ENCODE assay signal across 22 cellular contexts in genomic region chr11:86695391-86695790, GRCh38. TPM values are rescaled to one million over a fixed set of nuclear protein-coding genes. Genes with fewer than 3 reads are reported as not detected.
DNase-seq lines count a peak whose midpoint lies in the region; ATAC-seq, FAIRE-seq and TF ChIP-seq lines count a peak whose summit lies in the region.
"Had no signal": no experiment of that assay in that cellular context is flagged by ENCODE, and none has a peak within 500 bp of the region (broad histone marks: within the 10 kb centered on the region; RNA-seq: fewer than 3 reads in every experiment).

No MANE protein-coding gene starts in this region.

- no peak overlapping the region for H4K8ac ChIP-seq in mesenchymal stem cell (ENCODE audit: low read length)

- intact Hi-C loops in mammary epithelial cell (cut with micrococcal nuclease), result no loop called here
- intact Hi-C loops in left ventricle myocardium superior (cut with micrococcal nuclease), result no loop called here

- peak overlapping the region; percentile 37 for H4K91ac ChIP-seq in mesenchymal stem cell (ENCODE audit: low read length)

- no peak overlapping the region for H2BK15ac ChIP-seq in mesenchymal stem cell (ENCODE audit: low read depth, poor library complexity, severe bottlenecking)

- H2BK5ac ChIP-seq in mesenchymal stem cell (ENCODE audit: low read depth, low read length, poor library complexity, severe bottlenecking), result no peak overlapping the region

- BruUV-seq in mammary epithelial cell (replicated peaks; lab: Mats Ljungman, UMichigan), result no TSS peak

- H3K4ac ChIP-seq in mesenchymal stem cell (ENCODE audit: low read depth in 1 of 2, low read length in 2 of 2), result peak overlapping the region; percentile 15 to 87

- in situ Hi-C loops in mammary epithelial cell (cut with MboI; ENCODE audit: low sequenced_read_pairs in 2 of 2), result no loop called here

- no peaks in the 10 kb centered on the region for H3K9me3 Mint-ChIP-seq in stimulated activated naive CD8-positive, alpha-beta T cell treated with anti-CD3 and anti-CD28 coated beads, Interleukin-15, amount 100 ng/mL, for 72 hours
- H3K9me3 Mint-ChIP-seq: natural killer cell treated with Interleukin-12 subunit alpha and Interleukin-12 subunit beta and Interleukin-15 and Interleukin-18, amount 100 ng/mL, for 72 hours had no signal

- H3K9me3 ChIP-seq in mammary epithelial cell (replicated peaks; ENCODE audit: insufficient read depth, low read length) (no peaks in the 10 kb centered on the region), mesenchymal stem cell (ENCODE audit: control insufficient read depth, low read length) (no peaks in the 10 kb centered on the region), tibial nerve (no peaks in the 10 kb centered on the region)

- H3K27ac Mint-ChIP-seq in stimulated activated naive CD8-positive, alpha-beta T cell treated with anti-CD3 and anti-CD28 coated beads, Interleukin-15, amount 100 ng/mL, for 72 hours, result no peak overlapping the region
- H3K27ac Mint-ChIP-seq: activated CD4-positive, alpha-beta T cell treated with anti-CD3 and anti-CD28 coated beads for 36 hours; B cell; IgD-negative memory B cell; natural killer cell treated with Interleukin-12 subunit alpha and Interleukin-12 subunit beta and Interleukin-15 and Interleukin-18, amount 100 ng/mL, for 72 hours had no signal

- FAIRE-seq in HTR-8/SVneo (lab: Jason Lieb, UNC), result peak; percentile 83
- FAIRE-seq: colon, GM12878 had no signal

- H3K18ac ChIP-seq in mesenchymal stem cell (ENCODE audit: low read depth in 1 of 2, low read length in 2 of 2), result peak overlapping the region; percentile 23 to 82

- H3K4me3 ChIP-seq in mammary epithelial cell (replicated peaks in 1 of 3; ENCODE audit: insufficient read depth in 1 of 3, low read depth in 2 of 3, low read length in 3 of 3) (no peak overlapping the region), mesenchymal stem cell (ENCODE audit: insufficient read depth in 1 of 2, low read depth in 1 of 2, low read length in 2 of 2) (no peak overlapping the region), tibial nerve (no peak overlapping the region)
- H3K4me3 ChIP-seq: GM12878, lung had no signal

- H3K4me1 ChIP-seq in mammary epithelial cell (ENCODE audit: insufficient read depth, low read length) (peaks cover 49% of the 10 kb centered on the region), mesenchymal stem cell (ENCODE audit: control insufficient read depth, insufficient read depth, low read depth, low read length) (peaks cover 7% of the 10 kb centered on the region), tibial nerve (peaks cover 0 to 35% (median 3%) of the 10 kb centered on the region in 4 donors)

- no peaks in the 10 kb centered on the region for H3K27me3 ChIP-seq in mammary epithelial cell (ENCODE audit: insufficient read depth, low read length)
- H3K27me3 ChIP-seq in mesenchymal stem cell (ENCODE audit: control insufficient read depth in 1 of 2, insufficient read depth in 1 of 2, low read length in 2 of 2), result no peaks in the 10 kb centered on the region
- H3K27me3 ChIP-seq in tibial nerve, result no peaks in the 10 kb centered on the region

- H3K79me2 ChIP-seq in mammary epithelial cell (ENCODE audit: insufficient read depth, low read length), result no peaks in the 10 kb centered on the region

- TF ChIP-seq EP300 in tibial nerve (IDR thresholded peaks at IDR 0.05), result no peak

- dilution Hi-C loops in mammary epithelial cell (cut with HindIII; ENCODE audit: low sequenced_read_pairs), result no loop called here

- H3K27me3 Mint-ChIP-seq in stimulated activated naive CD8-positive, alpha-beta T cell treated with anti-CD3 and anti-CD28 coated beads, Interleukin-15, amount 100 ng/mL, for 72 hours, result peaks cover 15% of the 10 kb centered on the region

- H3K9ac ChIP-seq in mammary epithelial cell (ENCODE audit: insufficient read depth, low read length), result no peak overlapping the region
- H3K9ac ChIP-seq in mesenchymal stem cell (ENCODE audit: low read length), result peak overlapping the region; percentile 10

- peak overlapping the region; percentile 59 for H3K27ac ChIP-seq in mammary epithelial cell (ENCODE audit: insufficient read depth, low read depth, low read length)
- H3K27ac ChIP-seq in mesenchymal stem cell (ENCODE audit: low read length, poor library complexity, severe bottlenecking), result peak overlapping the region; percentile 73
- H3K27ac ChIP-seq in tibial nerve, result peak overlapping the region in 3 of 4 donors; percentile 15 to 76 (median 54)

- H4K20me1 ChIP-seq in mammary epithelial cell (ENCODE audit: insufficient read depth, low read length), result no peaks in the 10 kb centered on the region

- H3K23ac ChIP-seq in mesenchymal stem cell (ENCODE audit: low read length in 2 of 2), result no peak overlapping the region

- no peak for DNase-seq in HTR-8/SVneo (ENCODE audit: insufficient read length, low spot score)
- DNase-seq in mammary epithelial cell, result no peak
- peak; percentile 30 for DNase-seq in mesenchymal stem cell
- no peak for DNase-seq in tibial nerve (ENCODE audit: low spot score in 2 of 2)
- no peak for DNase-seq in stimulated activated naive CD8-positive, alpha-beta T cell treated with anti-CD3 and anti-CD28 coated beads, Interleukin-15, amount 100 ng/mL, for 72 hours
- no peak for DNase-seq in HPDE6-E6E7 (ENCODE audit: extremely low spot score)
- no peak for DNase-seq in left ventricle myocardium superior
- DNase-seq: activated CD4-positive, alpha-beta T cell treated with anti-CD3 and anti-CD28 coated beads for 36 hours; activated CD8-positive, alpha-beta memory T cell treated with anti-CD3 and anti-CD28 coated beads, Interleukin-2, amount 50 U/mL, for 4 hours; activated gamma-delta T cell treated with Interleukin-2 at 50 U/mL for 16 hours; anterior cingulate cortex; Calu3; GDM1; NCI-H2081; NCI-H510A treated with DMSO at 0.1 percent for 48 hours had no signal

- no peaks in the 10 kb centered on the region for H3K79me1 ChIP-seq in mesenchymal stem cell (replicated peaks; ENCODE audit: low read length, poor library complexity, severe bottlenecking)

- peak overlapping the region; percentile 10 to 84 for H2BK12ac ChIP-seq in mesenchymal stem cell (ENCODE audit: low read length in 2 of 2)

- no peak for ATAC-seq in stimulated activated naive CD8-positive, alpha-beta T cell treated with anti-CD3 and anti-CD28 coated beads, Interleukin-15, amount 100 ng/mL, for 72 hours
- ATAC-seq in left ventricle myocardium superior, result no peak
- ATAC-seq: activated CD4-positive, alpha-beta T cell treated with anti-CD3 and anti-CD28 coated beads for 36 hours; GM12878; natural killer cell treated with Interleukin-12 subunit alpha and Interleukin-12 subunit beta and Interleukin-15 and Interleukin-18, amount 100 ng/mL, for 72 hours had no signal

- peak overlapping the region; percentile 78 for H2AK5ac ChIP-seq in mesenchymal stem cell (ENCODE audit: low read length, severe bottlenecking)

- no peak for TF ChIP-seq POLR2A in tibial nerve (IDR thresholded peaks at IDR 0.05)

- peak overlapping the region; percentile 67 for H3K4me2 ChIP-seq in mammary epithelial cell (ENCODE audit: insufficient read depth, low read depth, low read length)
- no peak overlapping the region for H3K4me2 ChIP-seq in mesenchymal stem cell (ENCODE audit: low read length, poor library complexity, severe bottlenecking)

- no peak overlapping the region for H3K14ac ChIP-seq in mesenchymal stem cell (ENCODE audit: low read length in 2 of 2)

- CTCF ChIA-PET in mammary epithelial cell (lab: Charles Lee; ENCODE audit: low non-redundant PET), result interaction anchor here (0.6 kb wide), 1 partner anchor 14 kb away, joined by 3 read pairs; no protein-coding TSS in a partner anchor

- H3K36me3 ChIP-seq in mammary epithelial cell (ENCODE audit: insufficient read depth, low read length) (no peaks in the 10 kb centered on the region), mesenchymal stem cell (ENCODE audit: control insufficient read depth in 1 of 2, insufficient read depth in 2 of 2, low read depth in 1 of 2, low read length in 2 of 2) (no peaks in the 10 kb centered on the region), tibial nerve (no peaks in the 10 kb centered on the region)

- TF ChIP-seq CTCF in mammary epithelial cell (conservative IDR thresholded peaks at IDR 0.05 in 1 of 2, IDR thresholded peaks at IDR 0.05 in 1 of 2; ENCODE audit: extremely low read depth in 1 of 2, insufficient read depth in 1 of 2, low read depth in 1 of 2, low read length in 2 of 2) (no peak), tibial nerve (IDR thresholded peaks at IDR 0.05) (no peak)

- H2AFZ ChIP-seq in mammary epithelial cell (ENCODE audit: low read depth, low read length) (peak overlapping the region; percentile 18), mesenchymal stem cell (ENCODE audit: low read depth, low read length) (no peak overlapping the region)

- H3K4me3 Mint-ChIP-seq in stimulated activated naive CD8-positive, alpha-beta T cell treated with anti-CD3 and anti-CD28 coated beads, Interleukin-15, amount 100 ng/mL, for 72 hours, result no peak overlapping the region
- H3K4me3 Mint-ChIP-seq: activated CD4-positive, alpha-beta T cell treated with anti-CD3 and anti-CD28 coated beads for 36 hours; B cell; IgD-negative memory B cell; natural killer cell treated with Interleukin-12 subunit alpha and Interleukin-12 subunit beta and Interleukin-15 and Interleukin-18, amount 100 ng/mL, for 72 hours had no signal

- peak overlapping the region; percentile 84 for H2BK120ac ChIP-seq in mesenchymal stem cell (ENCODE audit: low read depth, low read length)

- H3K4me1 Mint-ChIP-seq in stimulated activated naive CD8-positive, alpha-beta T cell treated with anti-CD3 and anti-CD28 coated beads, Interleukin-15, amount 100 ng/mL, for 72 hours, result no peaks in the 10 kb centered on the region
- H3K4me1 Mint-ChIP-seq: B cell, IgD-negative memory B cell had no signal

RNA-seq across cellular contexts. Expression of gene ME3, which starts 23.0 kb away (rescaled TPM):
- total RNA-seq in mammary epithelial cell (10 to 100 TPM in 1 of 2 donors, not detected in 1; 11.2 TPM), tibial nerve (10 to 100 TPM; 30.8 to 54.6 (median 36.7) TPM), left ventricle myocardium superior (29.8 TPM)
- polyA plus RNA-seq in mammary epithelial cell, result 1.4 TPM
- polyA minus RNA-seq in mammary epithelial cell, result not detected
- 12.5 TPM for polyA plus RNA-seq in mesenchymal stem cell (2013, experiment 1 of 2)
- polyA plus RNA-seq in mesenchymal stem cell (2013, experiment 2 of 2), result 11.9 TPM
- total RNA-seq: B cell, OCI-LY7 had no signal
- polyA plus RNA-seq: IgD-negative memory B cell had no signal
